Comparison of ENCODE assay signal across 17 cellular contexts in genomic region chr2:20044778-20045177, GRCh38. TPM values are rescaled to one million over a fixed set of nuclear protein-coding genes. Genes with fewer than 3 reads are reported as not detected.
DNase-seq lines count a peak whose midpoint lies in the region; ATAC-seq, FAIRE-seq and TF ChIP-seq lines count a peak whose summit lies in the region.
"Had no signal": no experiment of that assay in that cellular context is flagged by ENCODE, and none has a peak within 500 bp of the region (broad histone marks: within the 10 kb centered on the region; RNA-seq: fewer than 3 reads in every experiment).

No MANE protein-coding gene starts in this region.

- H3K27me3 Mint-ChIP-seq in endodermal cell (ENCODE audit: insufficient read depth): no peaks in the 10 kb centered on the region
- no peaks in the 10 kb centered on the region for H3K27me3 Mint-ChIP-seq in neural progenitor cell (ENCODE audit: insufficient read depth, low read depth)
- H3K27me3 Mint-ChIP-seq: IgD-negative memory B cell had no signal

- H4K20me1 ChIP-seq in HepG2 (ENCODE audit: insufficient read depth, low read length) (peaks cover 67% of the 10 kb centered on the region), neural progenitor cell (ENCODE audit: low read depth) (peaks cover 94% of the 10 kb centered on the region)

- 95% methylated on average over 4 of the region's 4 CpGs for WGBS in HepG2 (ENCODE audit: low lambda C conversion rate)
- 88% methylated on average over 4 of the region's 4 CpGs for WGBS in right lobe of liver (ENCODE audit: insufficient coverage, low coverage, low lambda C conversion rate, missing lambda C conversion rate)
- WGBS in endodermal cell (ENCODE audit: insufficient coverage in 1 of 2, insufficient read length in 1 of 2), 2 experiments: 94 to 98% methylated on average over 2 to 4 of the region's 4 CpGs
- WGBS in neuronal stem cell (ENCODE audit: extremely low coverage in 2 of 2, insufficient read length in 2 of 2, insufficient replicate concordance in 1 of 2), 2 donors: no CpG with 5 or more reads among the region's 4 CpGs

- H2AK5ac ChIP-seq in neuronal stem cell (ENCODE audit: low read depth, low read length): no peak overlapping the region

- no peak overlapping the region for H3K27ac ChIP-seq in HepG2 (ENCODE audit: extremely low read length, insufficient read depth, low read length)
- H3K27ac ChIP-seq in right lobe of liver: no peak overlapping the region
- no peak overlapping the region for H3K27ac ChIP-seq in endodermal cell (ENCODE audit: low read depth, low read length)
- H3K27ac ChIP-seq in neural progenitor cell: no peak overlapping the region
- H3K27ac ChIP-seq in neuronal stem cell (replicated peaks; ENCODE audit: low read length): no peak overlapping the region
- H3K27ac ChIP-seq: BLaER1 had no signal

- H2BK12ac ChIP-seq in neuronal stem cell (ENCODE audit: low read length): no peak overlapping the region

- peaks cover 18% of the 10 kb centered on the region for H3F3A ChIP-seq in neural progenitor cell (ENCODE audit: low read depth)

- H3K4me3 Mint-ChIP-seq in endodermal cell (no peak overlapping the region), neural progenitor cell (no peak overlapping the region)
- H3K4me3 Mint-ChIP-seq: H9, IgD-negative memory B cell had no signal

- no peak overlapping the region for H2BK120ac ChIP-seq in neuronal stem cell (ENCODE audit: low read depth, low read length)

- no peak overlapping the region for H2BK5ac ChIP-seq in neuronal stem cell (ENCODE audit: low read length)

- no peak overlapping the region for H3K4ac ChIP-seq in neuronal stem cell (ENCODE audit: low read length)

- no peak overlapping the region for H3K4me2 ChIP-seq in HepG2 (ENCODE audit: low read depth, low read length)
- peak overlapping the region; percentile 23 for H3K4me2 ChIP-seq in neural progenitor cell
- no peak overlapping the region for H3K4me2 ChIP-seq in neuronal stem cell (ENCODE audit: insufficient read depth, low read length, poor library complexity, severe bottlenecking)
- H3K4me2 ChIP-seq: BLaER1 had no signal

- DNase-seq in HepG2 (ENCODE audit: low spot score) (no peak), right lobe of liver (no peak), endodermal cell (no peak), neural progenitor cell (ENCODE audit: low spot score) (no peak), T1000 (lab: John Stamatoyannopoulos, UW) (no peak), COLO668 (lab: John Stamatoyannopoulos, UW; ENCODE audit: unreplicated experiment) (no peak), RKO (ENCODE audit: low spot score) (no peak), neuronal stem cell (ENCODE audit: low spot score) (no peak)
- DNase-seq: 8988T, AML-193, Calu3, DMS 273 treated with DMSO at 0.1 percent for 48 hours, GOT3, H9 had no signal

- no peak overlapping the region for H3K9ac ChIP-seq in HepG2 (ENCODE audit: insufficient read depth, low read depth, low read length)
- no peak overlapping the region for H3K9ac ChIP-seq in endodermal cell (ENCODE audit: extremely low read depth, low read length, poor library complexity, severe bottlenecking)
- H3K9ac ChIP-seq in neural progenitor cell: no peak overlapping the region
- H3K9ac ChIP-seq in neuronal stem cell (ENCODE audit: low read depth, low read length, poor library complexity): no peak overlapping the region
- H3K9ac ChIP-seq: BLaER1 had no signal

- H3K36me3 ChIP-seq in HepG2 (replicated peaks in 1 of 2; ENCODE audit: control insufficient read depth in 1 of 2, insufficient read depth in 2 of 2, low read length in 2 of 2) (peaks cover 10 to 29% of the 10 kb centered on the region in 2 experiments; a peak in 4 of 5 replicates), right lobe of liver (peaks cover 0 to 11% (median 5%) of the 10 kb centered on the region in 4 donors), endodermal cell (ENCODE audit: control insufficient read depth, insufficient read depth, low read length) (peaks cover 28% of the 10 kb centered on the region), neural progenitor cell (no peaks in the 10 kb centered on the region), neuronal stem cell (replicated peaks in 1 of 2; ENCODE audit: control insufficient read depth in 2 of 2, insufficient read depth in 2 of 2, low read length in 2 of 2) (peaks cover 10 to 68% of the 10 kb centered on the region in 2 donors)

- H3K27ac Mint-ChIP-seq in endodermal cell: peak overlapping the region; percentile 81
- no peak overlapping the region for H3K27ac Mint-ChIP-seq in neural progenitor cell
- H3K27ac Mint-ChIP-seq: H9, IgD-negative memory B cell had no signal

- TF ChIP-seq POLR2A in HepG2 (IDR thresholded peaks at IDR 0.05; ENCODE audit: insufficient read depth in 1 of 2, low read depth in 2 of 2, low read length in 2 of 2) (no peak), right lobe of liver (IDR thresholded peaks at IDR 0.05) (no peak)

- BruUV-seq in HepG2 (replicated peaks; lab: Mats Ljungman, UMichigan): no TSS peak

- no peak for TF ChIP-seq EP300 in HepG2 (IDR thresholded peaks at IDR 0.05; ENCODE audit: low read depth in 2 of 2, low read length in 2 of 2)
- no peak for TF ChIP-seq EP300 in HepG2 (CRISPR knock-in tag; IDR thresholded peaks at IDR 0.05; ENCODE audit: borderline replicate concordance)

- no peak for TF ChIP-seq CTCF in HepG2 (CRISPR knock-in tag; IDR thresholded peaks at IDR 0.05)
- no peak for TF ChIP-seq CTCF in right lobe of liver (IDR thresholded peaks at IDR 0.05)
- TF ChIP-seq CTCF in endodermal cell (conservative IDR thresholded peaks at IDR 0.05): no peak
- TF ChIP-seq CTCF in neural progenitor cell (IDR thresholded peaks at IDR 0.05): no peak

- H2BK15ac ChIP-seq in neuronal stem cell (ENCODE audit: low read length): no peak overlapping the region

- H3K14ac ChIP-seq in neuronal stem cell (ENCODE audit: low read length): no peak overlapping the region

- peaks cover 23% of the 10 kb centered on the region for H3K36me3 Mint-ChIP-seq in endodermal cell (ENCODE audit: low read depth)
- H3K36me3 Mint-ChIP-seq in neural progenitor cell: peaks cover 7% of the 10 kb centered on the region

- CTCF ChIA-PET in HepG2 (lab: Yijun Ruan, JAX; ENCODE audit: low intra/inter-chr PET ratio, low total read pairs): no interaction called here

- H3K9me3 Mint-ChIP-seq in endodermal cell (no peaks in the 10 kb centered on the region), neural progenitor cell (no peaks in the 10 kb centered on the region)
- H3K9me3 Mint-ChIP-seq: H9, IgD-negative memory B cell had no signal

- in situ Hi-C loops in HepG2 (cut with HindIII; ENCODE audit: extremely low pct_ligation_motif_present, low pct_unique_long_range_greater_than_20kb): no loop called here

- TF ChIP-seq RAD21 in HepG2 (CRISPR knock-in tag; IDR thresholded peaks at IDR 0.05): no peak

- peaks cover 62% of the 10 kb centered on the region for H3K4me1 ChIP-seq in HepG2 (ENCODE audit: insufficient read depth, low read length)
- peaks cover 0 to 39% (median 6%) of the 10 kb centered on the region in 4 donors for H3K4me1 ChIP-seq in right lobe of liver
- peaks cover 8% of the 10 kb centered on the region for H3K4me1 ChIP-seq in endodermal cell (ENCODE audit: control insufficient read depth, insufficient read depth, low read length)
- H3K4me1 ChIP-seq in neural progenitor cell: peaks cover 35% of the 10 kb centered on the region
- H3K4me1 ChIP-seq in neuronal stem cell (ENCODE audit: control insufficient read depth in 2 of 2, insufficient read depth in 1 of 2, low read depth in 1 of 2, low read length in 2 of 2): peaks cover 4 to 9% of the 10 kb centered on the region in 2 donors

- intact Hi-C loops in HepG2 (cut with micrococcal nuclease; ENCODE audit: unreplicated experiment): no loop called here
- intact Hi-C loops in right lobe of liver (cut with DNase I): no loop called here

- POLR2A ChIA-PET in HepG2 (lab: Yijun Ruan, JAX): interaction anchor here (1.5 to 1.6 kb wide), 3 partner anchors 17 to 180 kb away, joined by 3 to 5 read pairs (median 5); partner anchors contain the start of gene SDC1

- no peak overlapping the region for H4K91ac ChIP-seq in neuronal stem cell (ENCODE audit: low read depth, low read length, poor library complexity)

- H3K18ac ChIP-seq in neuronal stem cell (ENCODE audit: low read length): no peak overlapping the region

- H3K27me3 ChIP-seq in HepG2 (ENCODE audit: control insufficient read depth in 1 of 2, insufficient read depth in 2 of 2, low read length in 2 of 2) (no peaks in the 10 kb centered on the region), right lobe of liver (no peaks in the 10 kb centered on the region), endodermal cell (ENCODE audit: control insufficient read depth, insufficient read depth, low read length, poor library complexity, severe bottlenecking) (no peaks in the 10 kb centered on the region), neural progenitor cell (no peaks in the 10 kb centered on the region), neuronal stem cell (ENCODE audit: control insufficient read depth in 3 of 3, insufficient read depth in 3 of 3, low read depth in 1 of 3, low read length in 3 of 3) (no peaks in the 10 kb centered on the region)
- H3K27me3 ChIP-seq: BLaER1 had no signal

- peaks cover 2% of the 10 kb centered on the region for H3K79me1 ChIP-seq in neuronal stem cell (ENCODE audit: low read depth, low read length)

- H3K79me2 ChIP-seq in HepG2 (ENCODE audit: insufficient read depth, low read length) (peaks cover 94% of the 10 kb centered on the region), neural progenitor cell (ENCODE audit: low read depth) (peaks cover 98% of the 10 kb centered on the region)

- H3K23ac ChIP-seq in neuronal stem cell (ENCODE audit: low read depth, low read length, poor library complexity): no peak overlapping the region

- no peak overlapping the region for H4K8ac ChIP-seq in neuronal stem cell (ENCODE audit: low read depth, low read length)

- H3K9me3 ChIP-seq in HepG2 (ENCODE audit: low read length) (no peaks in the 10 kb centered on the region), right lobe of liver (no peaks in the 10 kb centered on the region), endodermal cell (ENCODE audit: control insufficient read depth, low read length) (no peaks in the 10 kb centered on the region), neural progenitor cell (ENCODE audit: low read depth) (no peaks in the 10 kb centered on the region), neuronal stem cell (replicated peaks in 1 of 2; ENCODE audit: control insufficient read depth in 2 of 2, insufficient read depth in 1 of 2, low read depth in 1 of 2, low read length in 2 of 2) (no peaks in the 10 kb centered on the region)
- H3K9me3 ChIP-seq: BLaER1 had no signal

- H3K4me3 ChIP-seq in HepG2 (replicated peaks in 1 of 3; ENCODE audit: insufficient read depth in 1 of 3, low read depth in 2 of 3, low read length in 3 of 3): no peak overlapping the region
- H3K4me3 ChIP-seq in right lobe of liver: no peak overlapping the region
- no peak overlapping the region for H3K4me3 ChIP-seq in endodermal cell (ENCODE audit: low read length)
- no peak overlapping the region for H3K4me3 ChIP-seq in neural progenitor cell
- H3K4me3 ChIP-seq in neuronal stem cell (ENCODE audit: low read length in 2 of 2): no peak overlapping the region
- H3K4me3 ChIP-seq: BLaER1 had no signal

- H2AFZ ChIP-seq in HepG2 (ENCODE audit: low read length) (no peak overlapping the region), neural progenitor cell (replicated peaks) (no peak overlapping the region), neuronal stem cell (ENCODE audit: low read length) (no peak overlapping the region)

- no peak for FAIRE-seq in HepG2 (lab: Jason Lieb, UNC)
- FAIRE-seq: GM18507 had no signal

- ATAC-seq in HepG2: no peak
- no peak for ATAC-seq in right lobe of liver

- H3K4me1 Mint-ChIP-seq in endodermal cell: peaks cover 50% of the 10 kb centered on the region
- H3K4me1 Mint-ChIP-seq in neural progenitor cell: peaks cover 35% of the 10 kb centered on the region

RNA-seq across cellular contexts. Expression of gene LAPTM4A, which starts 6.7 kb away (rescaled TPM):
- total RNA-seq in HepG2 (2016; rRNA removed; fragmentation: Illumina TruSeq; extraction: Trizol) (82.8 and 116 TPM in 2 replicates), right lobe of liver (100 to 1,000 TPM in 4 of 6 experiments, 10 to 100 TPM in 2; 80.0 to 143 (median 126) TPM), endodermal cell (100 to 1,000 TPM; 285 to 291 TPM), neural progenitor cell (ENCODE audit: low replicate concordance) (170 and 205 TPM in 2 replicates)
- 18.7 and 21.2 TPM in 2 replicates for total RNA-seq in HepG2 (2016; cell fraction: cytosol; rRNA removed; fragmentation: Illumina TruSeq; extraction: Trizol; ENCODE audit: low read depth)
- total RNA-seq in HepG2 (2016; cell fraction: insoluble cytoplasmic fraction; rRNA removed; fragmentation: Illumina TruSeq; extraction: Trizol): 83.7 and 119 TPM in 2 replicates
- 35.7 and 39.5 TPM in 2 replicates for total RNA-seq in HepG2 (2016; cell fraction: membrane; rRNA removed; fragmentation: Illumina TruSeq; extraction: Trizol)
- total RNA-seq in HepG2 (2016; cell fraction: nucleus; rRNA removed; fragmentation: Illumina TruSeq; extraction: Trizol): 127 and 144 TPM in 2 replicates
- 491 and 558 TPM in 2 replicates for polyA plus RNA-seq in HepG2 (2011; rRNA removed)
- 344 and 527 TPM in 2 replicates for polyA plus RNA-seq in HepG2 (2011; cell fraction: cytosol; rRNA removed)
- 114 and 137 TPM in 2 replicates for polyA plus RNA-seq in HepG2 (2011; cell fraction: nucleus; rRNA removed)
- 288 and 349 TPM in 2 replicates for polyA plus RNA-seq in HepG2 (2012)
- polyA plus RNA-seq in HepG2 (2016; cell fraction: cytosol; fragmentation: Illumina TruSeq; extraction: Trizol; ENCODE audit: low read depth): 46.6 and 49.9 TPM in 2 replicates
- 181 and 190 TPM in 2 replicates for polyA plus RNA-seq in HepG2 (2016; cell fraction: insoluble cytoplasmic fraction; fragmentation: Illumina TruSeq; extraction: Trizol; ENCODE audit: low read depth)
- 62.5 and 62.8 TPM in 2 replicates for polyA plus RNA-seq in HepG2 (2016; cell fraction: membrane; fragmentation: Illumina TruSeq; extraction: Trizol; ENCODE audit: low read depth)
- 365 and 398 TPM in 2 replicates for polyA plus RNA-seq in HepG2 (2016; cell fraction: nucleus; fragmentation: Illumina TruSeq; extraction: Trizol; ENCODE audit: insufficient read depth, low read depth)
- 123 and 176 TPM in 2 replicates for polyA minus RNA-seq in HepG2 (2011; rRNA and poly(A)+ RNA removed; ENCODE audit: low replicate concordance)
- 150 and 184 TPM in 2 replicates for polyA minus RNA-seq in HepG2 (2011; cell fraction: cytosol; rRNA and poly(A)+ RNA removed)
- polyA minus RNA-seq in HepG2 (2011; cell fraction: nucleus; rRNA and poly(A)+ RNA removed): 93.0 and 135 TPM in 2 replicates
- 225 TPM for polyA plus RNA-seq in endodermal cell (2013, experiment 1 of 2)
- polyA plus RNA-seq in endodermal cell (2013, experiment 2 of 2): 221 TPM
- 262 TPM for polyA plus RNA-seq in neuronal stem cell (2013, experiment 1 of 2)
- 267 TPM for polyA plus RNA-seq in neuronal stem cell (2013, experiment 2 of 2)

RNA-seq across cellular contexts. Expression of gene MATN3, which starts 32.3 kb away (rescaled TPM):
- total RNA-seq in HepG2 (2016; rRNA removed; fragmentation: Illumina TruSeq; extraction: Trizol): 19.2 and 36.1 TPM in 2 replicates
- 2.3 and 3.4 TPM in 2 replicates for total RNA-seq in HepG2 (2016; cell fraction: cytosol; rRNA removed; fragmentation: Illumina TruSeq; extraction: Trizol; ENCODE audit: low read depth)
- total RNA-seq in HepG2 (2016; cell fraction: insoluble cytoplasmic fraction; rRNA removed; fragmentation: Illumina TruSeq; extraction: Trizol): 16.3 and 36.5 TPM in 2 replicates
- total RNA-seq in HepG2 (2016; cell fraction: membrane; rRNA removed; fragmentation: Illumina TruSeq; extraction: Trizol): 10.9 and 12.3 TPM in 2 replicates
- 68.9 and 81.8 TPM in 2 replicates for total RNA-seq in HepG2 (2016; cell fraction: nucleus; rRNA removed; fragmentation: Illumina TruSeq; extraction: Trizol)
- 191 and 208 TPM in 2 replicates for polyA plus RNA-seq in HepG2 (2011; rRNA removed)
- polyA plus RNA-seq in HepG2 (2011; cell fraction: cytosol; rRNA removed): 101 and 153 TPM in 2 replicates
- 157 and 160 TPM in 2 replicates for polyA plus RNA-seq in HepG2 (2011; cell fraction: nucleus; rRNA removed)
- polyA plus RNA-seq in HepG2 (2012): 109 and 194 TPM in 2 replicates
- 4.3 and 4.6 TPM in 2 replicates for polyA plus RNA-seq in HepG2 (2016; cell fraction: cytosol; fragmentation: Illumina TruSeq; extraction: Trizol; ENCODE audit: low read depth)
- 26.1 and 30.5 TPM in 2 replicates for polyA plus RNA-seq in HepG2 (2016; cell fraction: insoluble cytoplasmic fraction; fragmentation: Illumina TruSeq; extraction: Trizol; ENCODE audit: low read depth)
- 9.4 and 10.7 TPM in 2 replicates for polyA plus RNA-seq in HepG2 (2016; cell fraction: membrane; fragmentation: Illumina TruSeq; extraction: Trizol; ENCODE audit: low read depth)
- polyA plus RNA-seq in HepG2 (2016; cell fraction: nucleus; fragmentation: Illumina TruSeq; extraction: Trizol; ENCODE audit: insufficient read depth, low read depth): 150 and 151 TPM in 2 replicates
- polyA minus RNA-seq in HepG2 (2011; rRNA and poly(A)+ RNA removed; ENCODE audit: low replicate concordance): 0.14 and 109 TPM in 2 replicates
- 73.2 and 97.4 TPM in 2 replicates for polyA minus RNA-seq in HepG2 (2011; cell fraction: cytosol; rRNA and poly(A)+ RNA removed)
- 125 and 126 TPM in 2 replicates for polyA minus RNA-seq in HepG2 (2011; cell fraction: nucleus; rRNA and poly(A)+ RNA removed)
- not detected for total RNA-seq in right lobe of liver
- total RNA-seq in endodermal cell: 10 to 100 TPM; 38.5 to 44.7 TPM
- polyA plus RNA-seq in endodermal cell (2013, experiment 1 of 2): 16.7 TPM
- 24.1 TPM for polyA plus RNA-seq in endodermal cell (2013, experiment 2 of 2)
- 0.45 and 1.7 TPM in 2 replicates for total RNA-seq in neural progenitor cell (ENCODE audit: low replicate concordance)
- polyA plus RNA-seq in neuronal stem cell (2013, experiment 1 of 2): 1.2 TPM
- polyA plus RNA-seq in neuronal stem cell (2013, experiment 2 of 2): 1.3 TPM
- polyA plus RNA-seq: IgD-negative memory B cell had no signal

RNA-seq across cellular contexts. Expression of gene WDR35, which starts 54.9 kb away (rescaled TPM):
- total RNA-seq in HepG2 (2016; rRNA removed; fragmentation: Illumina TruSeq; extraction: Trizol) (19.6 and 26.6 TPM in 2 replicates), right lobe of liver (1 to 10 TPM; 1.2 to 3.3 (median 2.5) TPM), endodermal cell (10 to 100 TPM; 11.3 to 13.5 TPM), neural progenitor cell (ENCODE audit: low replicate concordance) (17.4 and 31.6 TPM in 2 replicates)
- total RNA-seq in HepG2 (2016; cell fraction: cytosol; rRNA removed; fragmentation: Illumina TruSeq; extraction: Trizol; ENCODE audit: low read depth): 2.4 and 2.8 TPM in 2 replicates
- total RNA-seq in HepG2 (2016; cell fraction: insoluble cytoplasmic fraction; rRNA removed; fragmentation: Illumina TruSeq; extraction: Trizol): 19.2 and 25.7 TPM in 2 replicates
- total RNA-seq in HepG2 (2016; cell fraction: membrane; rRNA removed; fragmentation: Illumina TruSeq; extraction: Trizol): 3.2 and 4.5 TPM in 2 replicates
- total RNA-seq in HepG2 (2016; cell fraction: nucleus; rRNA removed; fragmentation: Illumina TruSeq; extraction: Trizol): 30.6 and 31.4 TPM in 2 replicates
- 8.2 and 11.1 TPM in 2 replicates for polyA plus RNA-seq in HepG2 (2011; rRNA removed)
- polyA plus RNA-seq in HepG2 (2011; cell fraction: cytosol; rRNA removed): 2.8 and 4.0 TPM in 2 replicates
- polyA plus RNA-seq in HepG2 (2011; cell fraction: nucleus; rRNA removed): 17.1 and 18.5 TPM in 2 replicates
- 6.4 and 8.8 TPM in 2 replicates for polyA plus RNA-seq in HepG2 (2012)
- 0.34 and 0.38 TPM in 2 replicates for polyA plus RNA-seq in HepG2 (2016; cell fraction: cytosol; fragmentation: Illumina TruSeq; extraction: Trizol; ENCODE audit: low read depth)
- 10.8 and 11.7 TPM in 2 replicates for polyA plus RNA-seq in HepG2 (2016; cell fraction: insoluble cytoplasmic fraction; fragmentation: Illumina TruSeq; extraction: Trizol; ENCODE audit: low read depth)
- 0.88 and 1.1 TPM in 2 replicates for polyA plus RNA-seq in HepG2 (2016; cell fraction: membrane; fragmentation: Illumina TruSeq; extraction: Trizol; ENCODE audit: low read depth)
- 35.7 and 36.8 TPM in 2 replicates for polyA plus RNA-seq in HepG2 (2016; cell fraction: nucleus; fragmentation: Illumina TruSeq; extraction: Trizol; ENCODE audit: insufficient read depth, low read depth)
- polyA minus RNA-seq in HepG2 (2011; rRNA and poly(A)+ RNA removed; ENCODE audit: low replicate concordance): 4.9 and 7.4 TPM in 2 replicates
- 7.1 and 7.9 TPM in 2 replicates for polyA minus RNA-seq in HepG2 (2011; cell fraction: cytosol; rRNA and poly(A)+ RNA removed)
- 37.7 and 50.3 TPM in 2 replicates for polyA minus RNA-seq in HepG2 (2011; cell fraction: nucleus; rRNA and poly(A)+ RNA removed)
- 15.6 TPM for polyA plus RNA-seq in endodermal cell (2013, experiment 1 of 2)
- 13.0 TPM for polyA plus RNA-seq in endodermal cell (2013, experiment 2 of 2)
- polyA plus RNA-seq in neuronal stem cell (2013, experiment 1 of 2): 8.2 TPM
- polyA plus RNA-seq in neuronal stem cell (2013, experiment 2 of 2): 8.1 TPM
